27 cellular contexts compared by ENCODE assay signal in the genomic region with DNA sequence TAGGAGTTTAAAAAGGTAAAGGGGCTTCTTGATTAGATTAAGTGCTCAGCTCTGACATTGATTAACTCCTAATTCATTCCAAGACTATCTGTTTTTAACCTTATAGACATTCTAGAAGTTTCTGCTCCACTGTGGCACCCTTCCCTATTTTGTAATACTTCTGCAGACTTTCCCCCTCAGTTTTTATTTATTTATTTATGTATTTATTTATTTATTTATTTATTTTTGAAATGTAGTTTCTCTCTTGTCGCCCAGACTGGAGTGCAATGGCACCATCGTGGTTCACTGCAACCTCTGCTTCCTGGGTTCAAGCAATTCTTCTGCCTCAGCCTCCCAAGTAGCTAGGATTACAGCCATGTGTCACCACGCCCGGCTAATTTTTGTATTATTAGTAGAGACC.
"Had no signal": no experiment of that assay in that cellular context is flagged by ENCODE, and none has a peak within 500 bp of the region (broad histone marks: within the 10 kb centered on the region; RNA-seq: fewer than 3 reads in every experiment).

No MANE protein-coding gene starts in this region.

- H3K9me3 ChIP-seq: stomach, suprapubic skin, testis, thoracic aorta, thyroid gland, tibial artery, tibial nerve, transverse colon, upper lobe of left lung, upper lobe of right lung, uterus, vagina had no signal

- H3K27ac ChIP-seq: stomach, suprapubic skin, testis, thoracic aorta, thyroid gland, tibial artery, tibial nerve, transverse colon, upper lobe of left lung, upper lobe of right lung, uterus, vagina had no signal

- H3K36me3 ChIP-seq: thoracic aorta, uterus had no signal

- FAIRE-seq: urothelium cell line had no signal

- ATAC-seq: stimulated activated effector memory CD8-positive, alpha-beta T cell treated with anti-CD3 and anti-CD28 coated beads, Interleukin-12 subunit alpha, Interleukin-12 subunit beta, amount 100 ng/mL, for 72 hours; stimulated activated memory B cell treated with anti-CD40 and anti-IgM and Interleukin-4, amounts not matched to agents 10 μg/mL and 1 μg/mL and 100 μg/mL, for 72 hours; stimulated activated naive B cell treated with anti-CD40 and anti-IgM and Interleukin-4, amounts not matched to agents 10 μg/mL and 1 μg/mL and 100 μg/mL, for 72 hours; stimulated activated naive CD8-positive, alpha-beta T cell treated with anti-CD3 and anti-CD28 coated beads, Interleukin-15, amount 100 ng/mL, for 72 hours; stimulated activated naive CD8-positive, alpha-beta T cell treated with anti-CD3 and anti-CD28 coated beads, Interleukin-15, Interleukin-2, amounts not matched to agents 100 U/mL and 50 U/mL, for 24 hours; upper lobe of right lung had no signal

- DNase-seq: stimulated activated CD4-positive, alpha-beta T cell treated with anti-CD3 and anti-CD28 coated beads, Interleukin-2, amount 100 ng/mL, for 48 hours; stimulated activated CD4-positive, alpha-beta T cell treated with anti-CD3 and anti-CD28 coated beads, Interleukin-4, amount 100 ng/mL, for 1 hour; stimulated activated CD4-positive, alpha-beta T cell treated with anti-CD3 and anti-CD28 coated beads, Interleukin-4, amount 100 ng/mL, for 24 hours; stimulated activated CD4-positive, alpha-beta T cell treated with anti-CD3 and anti-CD28 coated beads, Interleukin-4, amount 100 ng/mL, for 4 hours; stimulated activated CD8-positive, alpha-beta memory T cell treated with anti-CD3 and anti-CD28 coated beads, Interleukin-4, amount 100 ng/mL, for 48 hours; stimulated activated naive B cell treated with anti-CD40 and anti-IgM and Interleukin-4, amounts not matched to agents 10 μg/mL and 1 μg/mL and 100 μg/mL, for 72 hours; stimulated activated naive CD4-positive, alpha-beta T cell; stimulated activated naive CD4-positive, alpha-beta T cell treated with Interleukin-2 at 50 U/mL for 16 hours; stimulated activated naive CD8-positive, alpha-beta T cell treated with anti-CD3 and anti-CD28 coated beads, Interleukin-15, amount 100 ng/mL, for 72 hours; stimulated activated naive CD8-positive, alpha-beta T cell treated with anti-CD3 and anti-CD28 coated beads, Interleukin-15, Interleukin-2, amounts not matched to agents 100 U/mL and 50 U/mL, for 24 hours; stomach; substantia nigra; testis; thyroid gland; tibial artery; transverse colon; trophoblast cell; upper lobe of left lung; upper lobe of right lung; uterus had no signal

- H3K4me1 ChIP-seq: suprapubic skin, testis, transverse colon, uterus, vagina had no signal

- H3K4me3 ChIP-seq: stomach, suprapubic skin, testis, thoracic aorta, thyroid gland, tibial artery, tibial nerve, transverse colon, upper lobe of left lung, upper lobe of right lung, uterus, vagina had no signal
